8 cellular contexts compared by ENCODE assay signal in the genomic region with DNA sequence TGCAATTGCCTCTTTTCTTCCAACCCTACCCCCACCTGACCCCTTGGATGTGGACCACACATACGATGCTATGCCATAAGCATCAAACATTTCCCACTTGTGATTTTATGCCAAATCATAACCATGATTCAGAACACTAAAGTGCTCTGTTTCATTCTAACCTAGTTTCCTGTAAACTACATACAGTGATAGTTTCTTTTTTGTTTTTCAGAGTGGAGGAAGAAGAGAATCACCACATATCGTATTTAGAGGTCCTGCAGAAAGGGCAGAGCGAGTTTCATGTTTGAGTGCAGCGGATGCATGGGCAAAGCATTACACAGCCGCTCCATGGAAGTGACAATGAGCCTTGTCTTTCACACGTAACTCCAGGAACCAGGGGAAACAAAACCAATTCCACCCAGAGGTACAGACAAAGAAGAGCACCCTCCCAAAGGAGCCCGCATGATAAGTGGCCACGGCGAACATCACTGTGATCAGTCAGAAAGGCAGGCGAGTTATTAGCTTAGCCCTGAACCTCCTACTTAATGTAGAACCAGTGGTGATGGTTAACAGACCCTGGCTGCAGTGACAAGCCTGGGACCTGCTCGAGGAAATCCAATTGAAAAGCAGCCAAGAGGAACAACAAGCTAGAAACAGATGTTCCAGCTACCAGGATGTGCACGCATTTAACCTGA.
DNase-seq lines count a peak whose midpoint lies in the region; ATAC-seq and TF ChIP-seq lines count a peak whose summit lies in the region.

No MANE protein-coding gene starts in this region.

- no peak for TF ChIP-seq CTCF in cardiac muscle cell (IDR thresholded peaks at IDR 0.05; ENCODE audit: low read depth, low read length)
- no peak for TF ChIP-seq CTCF in VCaP (conservative IDR thresholded peaks at IDR 0.05)
- no peak for TF ChIP-seq CTCF in gastroesophageal sphincter (IDR thresholded peaks at IDR 0.05)

- 26 to 36% methylated on average over 8 to 10 of the region's 12 CpGs for WGBS in gastroesophageal sphincter (ENCODE audit: low coverage in 1 of 2), 2 donors

- intact Hi-C loops in left ventricle myocardium superior (cut with micrococcal nuclease) = no loop called here

- H3K4me3 ChIP-seq in cardiac muscle cell (no peak overlapping the region), gastroesophageal sphincter (no peak overlapping the region)

- ATAC-seq in left ventricle myocardium superior (no peak), HG02885 (IDR thresholded peaks at IDR 0.05; ENCODE audit: poor library complexity, unreplicated experiment) (peak; percentile 82), gastroesophageal sphincter (no peak)

- no peak for TF ChIP-seq POLR2A in gastroesophageal sphincter (IDR thresholded peaks at IDR 0.05)

- no peaks in the 10 kb centered on the region for H3K4me1 ChIP-seq in cardiac muscle cell (ENCODE audit: low read depth)
- no peaks in the 10 kb centered on the region for H3K4me1 ChIP-seq in gastroesophageal sphincter

- no peaks in the 10 kb centered on the region for H3K27me3 ChIP-seq in cardiac muscle cell
- peaks cover 10% of the 10 kb centered on the region for H3K27me3 ChIP-seq in gastroesophageal sphincter

- DNase-seq in cardiac muscle cell (ENCODE audit: low read depth in 1 of 2, low spot score in 1 of 2) (peak; percentile 25 to 28), left ventricle myocardium superior (no peak), NCI-H1436 treated with DMSO at 0.1 percent for 48 hours (lab: John Stamatoyannopoulos, UW) (no peak), RKO (ENCODE audit: low spot score) (no peak)
- DNase-seq in stimulated activated CD8-positive, alpha-beta memory T cell treated with anti-CD3 and anti-CD28 coated beads, Interleukin-4, amount 100 ng/mL, for 48 hours = peak; percentile 32

- H3K27ac ChIP-seq in cardiac muscle cell (no peak overlapping the region), VCaP (peak overlapping the region; percentile 73), gastroesophageal sphincter (no peak overlapping the region)

- no peaks in the 10 kb centered on the region for H3K36me3 ChIP-seq in cardiac muscle cell
- H3K36me3 ChIP-seq in gastroesophageal sphincter = no peaks in the 10 kb centered on the region

- TF ChIP-seq EP300 in gastroesophageal sphincter (IDR thresholded peaks at IDR 0.05) = no peak

- no peaks in the 10 kb centered on the region for H3K9me3 ChIP-seq in cardiac muscle cell (ENCODE audit: low read depth)
- H3K9me3 ChIP-seq in gastroesophageal sphincter = no peaks in the 10 kb centered on the region

Comparison
In these comparisons a context has a peak if more than half of its experiments do, and no peak if none do; other contexts are left out.
1. DNase-seq: peak in cardiac muscle cell (2 of 2) and stimulated activated CD8-positive, alpha-beta memory T cell treated with anti-CD3 and anti-CD28 coated beads, Interleukin-4, amount 100 ng/mL, for 48 hours (single experiment); none in left ventricle myocardium superior (single experiment), NCI-H1436 treated with DMSO at 0.1 percent for 48 hours (single experiment) and RKO (single experiment).